ENCODE assay signal across 6 cellular contexts in the genomic region with DNA sequence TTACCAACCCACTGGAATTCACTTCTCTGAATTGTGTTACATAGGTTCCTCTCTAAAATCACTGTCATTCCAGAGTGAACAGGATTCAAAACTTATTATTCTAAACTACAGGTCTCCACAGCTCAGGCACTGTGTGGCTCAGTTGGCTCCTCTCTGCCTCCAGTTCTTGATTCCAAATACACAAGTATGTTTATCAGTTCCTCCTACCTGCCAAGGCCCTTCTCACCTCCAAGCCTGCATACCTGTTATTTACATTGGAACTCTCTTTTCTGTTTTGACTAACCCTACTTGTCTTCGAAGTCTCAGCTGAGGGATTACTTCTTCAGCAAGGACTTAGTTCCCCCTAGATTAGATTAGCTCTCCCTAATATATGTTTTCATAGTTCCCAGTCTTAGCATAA.
"Had no signal": no experiment of that assay in that cellular context is flagged by ENCODE, and none has a peak within 500 bp of the region (broad histone marks: within the 10 kb centered on the region; RNA-seq: fewer than 3 reads in every experiment).

No MANE protein-coding gene starts in this region.

- DNase-seq: IMR-90, KBM-7, KG1 had no signal

- ATAC-seq: HepG2, K562 had no signal

- H3K27ac ChIP-seq: HL-60 had no signal

- H3K4me3 ChIP-seq: K562 had no signal
